Comparison of ENCODE assay signal across 8 cellular contexts in the genomic region with DNA sequence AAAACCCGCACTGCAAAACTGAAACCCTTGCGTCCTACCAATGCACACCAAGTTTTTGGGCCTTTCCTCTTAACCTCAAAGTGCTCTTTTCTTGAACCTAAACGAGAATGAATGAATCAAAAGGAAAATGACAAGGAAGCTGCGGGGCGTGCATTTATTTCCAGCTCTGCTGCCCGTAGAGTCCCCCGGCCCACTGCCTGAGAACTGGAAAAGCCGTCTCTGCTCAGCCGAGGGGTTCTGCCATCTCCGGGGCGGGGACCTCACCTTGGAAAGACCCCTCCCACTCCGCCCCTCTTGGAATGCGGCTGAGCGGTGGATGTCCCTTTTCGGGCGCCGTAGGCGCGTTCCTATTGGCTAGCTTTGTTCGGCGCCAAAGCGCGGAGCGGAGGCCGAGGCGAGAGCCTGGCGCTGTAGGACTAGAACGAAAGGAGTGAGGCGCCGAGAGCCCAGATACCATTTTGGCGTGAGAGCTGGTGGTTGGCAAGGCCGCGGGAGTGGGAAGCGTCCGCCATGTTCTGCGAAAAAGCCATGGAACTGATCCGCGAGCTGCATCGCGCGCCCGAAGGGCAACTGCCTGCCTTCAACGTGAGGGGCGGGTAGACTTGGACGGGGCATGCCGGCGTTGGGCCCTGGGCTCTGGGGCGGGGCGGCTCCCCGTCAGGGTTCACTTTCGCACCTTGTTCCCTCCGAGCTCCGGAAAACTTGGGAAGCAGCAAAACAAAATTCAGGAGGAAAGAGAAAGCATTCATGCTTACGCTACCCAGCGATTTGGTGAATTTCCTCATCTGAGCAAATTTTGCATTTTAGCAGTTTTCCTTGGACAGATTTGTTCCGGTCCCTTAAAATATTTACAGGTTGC. TPM values are rescaled to one million over a fixed set of nuclear protein-coding genes. Genes with fewer than 3 reads are reported as not detected.
A peak's percentile ranks its signal among the peaks of the same experiment; 100 is the strongest.
DNase-seq lines count a peak whose midpoint lies in the region; ATAC-seq lines count a peak whose summit lies in the region.

A gene (plus strand): TSS at position 363 of the 859 bp plus-strand sequence. CDS start 148 bp downstream, at position 511.

- no peaks in the 10 kb centered on the region; a peak in 1 of 22 replicates for H4K20me1 ChIP-seq in BLaER1 treated with 17β-estradiol and CSF1 and Interleukin-3, amounts not matched to agents 10 nM and 100 nM

- peak within 1 kb of the TSS; percentile 75 to 94 (median 87) for H3K4me2 ChIP-seq in BLaER1 treated with 17β-estradiol and CSF1 and Interleukin-3, amounts not matched to agents 10 nM and 100 nM

- intact Hi-C loops in activated CD4-positive, alpha-beta T cell treated with anti-CD3 and anti-CD28 coated beads for 36 hours (cut with DNase I, micrococcal nuclease): loop anchor here (1.0 to 10.0 kb wide), 11 partner anchors 17 to 415 kb away; a partner anchor contains a TSS

- H3K4me3 ChIP-seq in BLaER1 treated with 17β-estradiol and CSF1 and Interleukin-3, amounts not matched to agents 10 nM and 100 nM: peak within 1 kb of the TSS; percentile 67 to 85 (median 79)

- ATAC-seq in HG03442 (IDR thresholded peaks at IDR 0.05; ENCODE audit: unreplicated experiment) (peak; percentile 91), left lobe of liver (peak; percentile 98)
- peak; percentile 92 for ATAC-seq in activated CD4-positive, alpha-beta T cell treated with anti-CD3 and anti-CD28 coated beads for 36 hours

- CTCF ChIA-PET in activated CD4-positive, alpha-beta T cell treated with anti-CD3 and anti-CD28 coated beads for 36 hours (lab: Charles Lee): interaction anchor here (0.6 to 2.6 kb wide), 11 partner anchors 10 to 747 kb away, joined by 3 to 21 read pairs (median 4); a partner anchor contains a TSS

- POLR2A ChIA-PET in activated CD4-positive, alpha-beta T cell treated with anti-CD3 and anti-CD28 coated beads for 36 hours (lab: Charles Lee): interaction anchor here (0.6 to 1.7 kb wide), 6 partner anchors 9 to 340 kb away, joined by 3 to 9 read pairs (median 3); a partner anchor contains a TSS

- peaks cover 17% of the 10 kb centered on the region for H3K36me3 Mint-ChIP-seq in activated CD4-positive, alpha-beta T cell treated with anti-CD3 and anti-CD28 coated beads for 36 hours (ENCODE audit: low read depth)

- peak within 1 kb of the TSS; percentile 94 for H3K27ac Mint-ChIP-seq in activated CD4-positive, alpha-beta T cell treated with anti-CD3 and anti-CD28 coated beads for 36 hours

- peaks cover 14% of the 10 kb centered on the region for H3K9me3 Mint-ChIP-seq in activated CD4-positive, alpha-beta T cell treated with anti-CD3 and anti-CD28 coated beads for 36 hours (ENCODE audit: low read depth)

- no peaks in the 10 kb centered on the region for H3K27me3 ChIP-seq in BLaER1 treated with 17β-estradiol and CSF1 and Interleukin-3, amounts not matched to agents 10 nM and 100 nM

- DNase-seq in GM19240 (ENCODE audit: insufficient read length, low spot score) (peak; percentile 76), NCI-H510A (lab: John Stamatoyannopoulos, UW) (peak; percentile 99), dedifferentiated amniotic fluid mesenchymal stem cell (ENCODE audit: extremely low spot score) (peak; percentile 79), left lobe of liver (ENCODE audit: low spot score) (peak; percentile 88)
- peak; percentile 92 for DNase-seq in activated CD4-positive, alpha-beta T cell treated with anti-CD3 and anti-CD28 coated beads for 36 hours
- DNase-seq in stimulated activated CD4-positive, alpha-beta T cell treated with anti-CD3 and anti-CD28 coated beads, Interleukin-1b, Interleukin-23, amount 100 ng/mL, for 48 hours: peak; percentile 89

- H3K4me1 Mint-ChIP-seq in activated CD4-positive, alpha-beta T cell treated with anti-CD3 and anti-CD28 coated beads for 36 hours: peaks cover 16% of the 10 kb centered on the region

- peaks cover 0 to 38% (median 24%) of the 10 kb centered on the region in 11 experiments; a peak in 14 of 22 replicates for H3K36me3 ChIP-seq in BLaER1 treated with 17β-estradiol and CSF1 and Interleukin-3, amounts not matched to agents 10 nM and 100 nM

- H3K4me3 Mint-ChIP-seq in activated CD4-positive, alpha-beta T cell treated with anti-CD3 and anti-CD28 coated beads for 36 hours: peak within 1 kb of the TSS; percentile 78

- H3K27me3 Mint-ChIP-seq in activated CD4-positive, alpha-beta T cell treated with anti-CD3 and anti-CD28 coated beads for 36 hours: no peaks in the 10 kb centered on the region

- peaks cover 13 to 22% (median 16%) of the 10 kb centered on the region in 10 experiments for H3K4me1 ChIP-seq in BLaER1 treated with 17β-estradiol and CSF1 and Interleukin-3, amounts not matched to agents 10 nM and 100 nM

- H3K27ac ChIP-seq in BLaER1 treated with 17β-estradiol and CSF1 and Interleukin-3, amounts not matched to agents 10 nM and 100 nM: peak within 1 kb of the TSS; percentile 39 to 94 (median 87); a peak in 21 of 22 replicates

- peak within 1 kb of the TSS; percentile 83 to 95 (median 91) for H3K9ac ChIP-seq in BLaER1 treated with 17β-estradiol and CSF1 and Interleukin-3, amounts not matched to agents 10 nM and 100 nM

- peaks cover 22 to 39% (median 29%) of the 10 kb centered on the region in 11 experiments for H3K9me3 ChIP-seq in BLaER1 treated with 17β-estradiol and CSF1 and Interleukin-3, amounts not matched to agents 10 nM and 100 nM (replicated peaks in 1 of 11)

RNA-seq across cellular contexts. Expression of the gene that starts here (rescaled TPM):
- total RNA-seq in activated CD4-positive, alpha-beta T cell treated with anti-CD3 and anti-CD28 coated beads for 36 hours: 10 to 100 TPM; 24.6 to 32.7 TPM
- total RNA-seq in left lobe of liver: 0.58 TPM

Comparison
In these comparisons a context has a peak if more than half of its experiments do, and no peak if none do; other contexts are left out.
1. Peak in every context shown above with its lines: DNase-seq, ATAC-seq, H3K4me3 ChIP-seq and H3K27ac ChIP-seq.
2. RNA of the gene that starts here (total RNA-seq): 24.6 to 32.7 TPM in activated CD4-positive, alpha-beta T cell treated with anti-CD3 and anti-CD28 coated beads for 36 hours; 0.58 TPM in left lobe of liver (single experiment); every median in the first group is over 10 times any median in the second.
3. Peak in DNase-seq and ATAC-seq in left lobe of liver; RNA of the gene not detected or under 1 TPM.